ENCODE assay signal across 8 cellular contexts in the genomic region with DNA sequence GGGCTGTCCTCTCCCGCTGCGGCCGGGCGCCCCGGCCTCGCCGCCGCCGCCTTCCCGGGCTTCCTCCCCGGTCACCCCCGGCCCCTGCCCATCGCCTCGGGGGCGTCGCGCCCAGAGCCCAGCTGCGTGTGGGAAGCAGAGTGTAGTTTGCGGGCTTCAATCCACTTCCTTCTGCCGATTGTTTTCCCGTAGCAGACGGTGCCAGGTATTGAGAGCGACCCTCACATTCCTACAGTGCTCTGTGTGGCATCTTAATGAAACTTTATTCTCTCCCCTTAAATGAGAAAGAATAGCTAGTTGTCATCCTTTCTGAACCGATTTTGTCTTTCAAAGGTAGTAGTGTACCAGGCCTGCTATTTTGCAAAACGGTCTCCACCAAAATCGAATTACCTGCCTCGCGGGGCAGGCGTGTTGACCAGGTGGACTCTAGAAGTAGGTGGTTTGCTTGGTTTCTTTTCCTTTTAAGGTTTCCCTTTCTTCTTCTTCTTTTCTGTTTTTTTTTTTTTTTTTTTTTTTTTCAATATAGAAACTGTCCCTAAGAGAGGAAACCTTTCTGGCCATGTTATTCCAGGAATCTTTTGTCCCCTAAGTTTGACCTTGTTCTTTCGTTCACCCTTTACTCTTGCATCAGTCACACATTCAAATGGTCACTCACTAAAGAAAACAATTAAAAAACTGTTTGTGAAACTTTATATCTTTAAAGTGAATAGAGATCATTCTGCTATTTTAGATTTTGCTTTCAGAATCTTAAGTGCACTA. TPM values are rescaled to one million over a fixed set of nuclear protein-coding genes. Genes with fewer than 3 reads are reported as not detected.
DNase-seq lines count a peak whose midpoint lies in the region; ATAC-seq, FAIRE-seq and TF ChIP-seq lines count a peak whose summit lies in the region.

No MANE protein-coding gene starts in this region.

- intact Hi-C loops in CD4-positive, alpha-beta T cell (cut with DNase I, micrococcal nuclease), result loop anchor here (2.0 to 10.0 kb wide), 6 partner anchors 37 to 1348 kb away; a partner anchor contains a TSS
- intact Hi-C loops in pancreas (cut with DNase I), result no loop called here

- peak overlapping the region; percentile 98 for H3K4me3 Mint-ChIP-seq in CD4-positive, alpha-beta T cell
- H3K4me3 Mint-ChIP-seq in T-helper 17 cell, result peak overlapping the region; percentile 98

- TF ChIP-seq CTCF in CD4-positive, alpha-beta T cell (IDR thresholded peaks at IDR 0.05), result no peak
- TF ChIP-seq CTCF in HEK293 (tag by site-specific recombination; IDR thresholded peaks at IDR 0.05), result no peak
- TF ChIP-seq CTCF in fibroblast of mammary gland (conservative IDR thresholded peaks at IDR 0.05; ENCODE audit: control insufficient read depth, insufficient read depth, low read depth, low read length), result no peak
- no peak for TF ChIP-seq CTCF in pancreas (IDR thresholded peaks at IDR 0.05)

- POLR2A ChIA-PET in CD4-positive, alpha-beta T cell (lab: Charles Lee), result interaction anchor here (1.0 to 1.5 kb wide), 9 partner anchors 22 to 1881 kb away, joined by 3 to 7 read pairs (median 4); a partner anchor contains a TSS
- POLR2A ChIA-PET in HEK293 (lab: Yijun Ruan, JAX), result interaction anchor here (0.6 to 0.7 kb wide), 2 partner anchors 43 to 830 kb away, joined by 4 read pairs; no protein-coding TSS in a partner anchor

- H3K4me1 ChIP-seq in HEK293 (ENCODE audit: control insufficient read depth, insufficient read depth, low read length) (peaks cover 19% of the 10 kb centered on the region), pancreas (peaks cover 4 to 21% (median 7%) of the 10 kb centered on the region in 3 donors)

- no peak for DNase-seq in CD4-positive, alpha-beta T cell
- DNase-seq in T-helper 17 cell, result no peak
- no peak for DNase-seq in fibroblast of mammary gland (ENCODE audit: low read depth)
- peak in 2 of 6 donors; percentile 31 to 86 for DNase-seq in pancreas
- no peak for DNase-seq in NCI-H2081 treated with DMSO at 0.1 percent for 48 hours (lab: John Stamatoyannopoulos, UW)

- H3K27me3 ChIP-seq in CD4-positive, alpha-beta T cell (ENCODE audit: control insufficient read depth, insufficient read depth, low read length), result no peaks in the 10 kb centered on the region
- no peaks in the 10 kb centered on the region for H3K27me3 ChIP-seq in pancreas

- H3K36me3 ChIP-seq in HEK293 (ENCODE audit: control insufficient read depth in 2 of 2, insufficient read depth in 1 of 2, low read length in 2 of 2), result no peaks in the 10 kb centered on the region
- no peaks in the 10 kb centered on the region for H3K36me3 ChIP-seq in pancreas

- 0 to 1% methylated on average over 29 to 30 of the region's 30 CpGs for WGBS in pancreas, 2 donors

- peaks cover 4% of the 10 kb centered on the region for H3K36me3 Mint-ChIP-seq in CD4-positive, alpha-beta T cell (ENCODE audit: low read depth)
- H3K36me3 Mint-ChIP-seq in T-helper 17 cell (ENCODE audit: low read depth), result no peaks in the 10 kb centered on the region

- no peaks in the 10 kb centered on the region for H3K9me3 Mint-ChIP-seq in CD4-positive, alpha-beta T cell

- CTCF ChIA-PET in CD4-positive, alpha-beta T cell (lab: Charles Lee), result interaction anchor here (0.5 to 1.1 kb wide), 2 partner anchors 96 to 1348 kb away, joined by 3 to 4 read pairs; a partner anchor contains a TSS
- CTCF ChIA-PET in HEK293 (lab: Yijun Ruan, JAX), result interaction anchor here (0.7 to 1.0 kb wide), 4 partner anchors 85 to 756 kb away, joined by 3 to 8 read pairs (median 3); no protein-coding TSS in a partner anchor

- ATAC-seq in CD4-positive, alpha-beta T cell (ENCODE audit: poor library complexity), result peak; percentile 1
- ATAC-seq in T-helper 17 cell, result no peak
- ATAC-seq in pancreas, result peak in 2 of 4 donors; percentile 10 to 28
- no peak for ATAC-seq in GM21723 (IDR thresholded peaks at IDR 0.05; ENCODE audit: unreplicated experiment)
- no peak for ATAC-seq in GM18505 (IDR thresholded peaks at IDR 0.05; ENCODE audit: unreplicated experiment)

- TF ChIP-seq POLR2A in GM18505 (IDR thresholded peaks at IDR 0.05; ENCODE audit: borderline replicate concordance, extremely low read depth, insufficient read depth, insufficient read length), result no peak

- peaks cover 4% of the 10 kb centered on the region for H3K27me3 Mint-ChIP-seq in CD4-positive, alpha-beta T cell
- no peaks in the 10 kb centered on the region for H3K27me3 Mint-ChIP-seq in T-helper 17 cell

- no peak for FAIRE-seq in pancreas (lab: Jason Lieb, UNC)

- H3K27ac Mint-ChIP-seq in CD4-positive, alpha-beta T cell, result peak overlapping the region; percentile 84
- H3K27ac Mint-ChIP-seq in T-helper 17 cell, result peak overlapping the region; percentile 90

- no peaks in the 10 kb centered on the region for H3K9me3 ChIP-seq in CD4-positive, alpha-beta T cell (ENCODE audit: control insufficient read depth, low read length)
- H3K9me3 ChIP-seq in HEK293 (ENCODE audit: control insufficient read depth, insufficient read depth, low read depth, low read length), result no peaks in the 10 kb centered on the region
- H3K9me3 ChIP-seq in T-helper 17 cell (ENCODE audit: control insufficient read depth, low read length, poor library complexity, severe bottlenecking), result no peaks in the 10 kb centered on the region
- no peaks in the 10 kb centered on the region for H3K9me3 ChIP-seq in pancreas

- peaks cover 47% of the 10 kb centered on the region for H3K4me1 Mint-ChIP-seq in CD4-positive, alpha-beta T cell (ENCODE audit: low read depth)
- H3K4me1 Mint-ChIP-seq in T-helper 17 cell, result peaks cover 26% of the 10 kb centered on the region

- peak overlapping the region; percentile 71 for H3K27ac ChIP-seq in CD4-positive, alpha-beta T cell (ENCODE audit: low read depth, low read length)
- H3K27ac ChIP-seq in HEK293 (ENCODE audit: extremely low read depth, low read depth, low read length) (peak overlapping the region; percentile 98), pancreas (peak overlapping the region; percentile 69 to 97 (median 90))

- H3K4me3 ChIP-seq in HEK293 (ENCODE audit: low read depth, low read length) (peak overlapping the region; percentile 82), fibroblast of mammary gland (ENCODE audit: control insufficient read depth, low read depth, low read length) (peak overlapping the region; percentile 90), pancreas (peak overlapping the region; percentile 58 to 86 (median 68))

TF ChIP-seq in HEK293, 187 proteins besides CTCF, POLR2A, EP300 and RAD21 (continues in another document):
- TF ChIP-seq, protein P1, sequence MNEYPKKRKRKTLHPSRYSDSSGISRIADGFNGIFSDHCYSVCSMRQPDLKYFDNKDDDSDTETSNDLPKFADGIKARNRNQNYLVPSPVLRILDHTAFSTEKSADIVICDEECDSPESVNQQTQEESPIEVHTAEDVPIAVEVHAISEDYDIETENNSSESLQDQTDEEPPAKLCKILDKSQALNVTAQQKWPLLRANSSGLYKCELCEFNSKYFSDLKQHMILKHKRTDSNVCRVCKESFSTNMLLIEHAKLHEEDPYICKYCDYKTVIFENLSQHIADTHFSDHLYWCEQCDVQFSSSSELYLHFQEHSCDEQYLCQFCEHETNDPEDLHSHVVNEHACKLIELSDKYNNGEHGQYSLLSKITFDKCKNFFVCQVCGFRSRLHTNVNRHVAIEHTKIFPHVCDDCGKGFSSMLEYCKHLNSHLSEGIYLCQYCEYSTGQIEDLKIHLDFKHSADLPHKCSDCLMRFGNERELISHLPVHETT (tag by site-specific recombination; IDR thresholded peaks at IDR 0.05), result no peak
- TF ChIP-seq PRDM1 (tag by site-specific recombination; IDR thresholded peaks at IDR 0.05) (peak; percentile 76), ZFHX2 (tag by site-specific recombination; conservative IDR thresholded peaks at IDR 0.05) (0 out of 2 replicates have a peak, but pooled peaks have one; percentile 10), ZSCAN30 (tag by site-specific recombination; IDR thresholded peaks at IDR 0.05) (0 out of 2 replicates have a peak, but pooled peaks have one; percentile 20), ZNF677 (tag by site-specific recombination; IDR thresholded peaks at IDR 0.05) (no peak)
- TF ChIP-seq, protein P2, sequence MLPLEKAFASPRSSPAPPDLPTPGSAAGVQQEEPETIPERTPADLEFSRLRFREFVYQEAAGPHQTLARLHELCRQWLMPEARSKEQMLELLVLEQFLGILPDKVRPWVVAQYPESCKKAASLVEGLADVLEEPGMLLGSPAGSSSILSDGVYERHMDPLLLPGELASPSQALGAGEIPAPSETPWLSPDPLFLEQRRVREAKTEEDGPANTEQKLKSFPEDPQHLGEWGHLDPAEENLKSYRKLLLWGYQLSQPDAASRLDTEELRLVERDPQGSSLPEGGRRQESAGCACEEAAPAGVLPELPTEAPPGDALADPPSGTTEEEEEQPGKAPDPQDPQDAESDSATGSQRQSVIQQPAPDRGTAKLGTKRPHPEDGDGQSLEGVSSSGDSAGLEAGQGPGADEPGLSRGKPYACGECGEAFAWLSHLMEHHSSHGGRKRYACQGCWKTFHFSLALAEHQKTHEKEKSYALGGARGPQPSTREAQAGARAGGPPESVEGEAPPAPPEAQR (tag by site-specific recombination; IDR thresholded peaks at IDR 0.05), result no peak
- TF ChIP-seq, protein P3, sequence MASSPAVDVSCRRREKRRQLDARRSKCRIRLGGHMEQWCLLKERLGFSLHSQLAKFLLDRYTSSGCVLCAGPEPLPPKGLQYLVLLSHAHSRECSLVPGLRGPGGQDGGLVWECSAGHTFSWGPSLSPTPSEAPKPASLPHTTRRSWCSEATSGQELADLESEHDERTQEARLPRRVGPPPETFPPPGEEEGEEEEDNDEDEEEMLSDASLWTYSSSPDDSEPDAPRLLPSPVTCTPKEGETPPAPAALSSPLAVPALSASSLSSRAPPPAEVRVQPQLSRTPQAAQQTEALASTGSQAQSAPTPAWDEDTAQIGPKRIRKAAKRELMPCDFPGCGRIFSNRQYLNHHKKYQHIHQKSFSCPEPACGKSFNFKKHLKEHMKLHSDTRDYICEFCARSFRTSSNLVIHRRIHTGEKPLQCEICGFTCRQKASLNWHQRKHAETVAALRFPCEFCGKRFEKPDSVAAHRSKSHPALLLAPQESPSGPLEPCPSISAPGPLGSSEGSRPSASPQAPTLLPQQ (tag by site-specific recombination; IDR thresholded peaks at IDR 0.05), result peak; percentile 46; the same call in 1 of the 2 replicates
- TF ChIP-seq, protein P4, sequence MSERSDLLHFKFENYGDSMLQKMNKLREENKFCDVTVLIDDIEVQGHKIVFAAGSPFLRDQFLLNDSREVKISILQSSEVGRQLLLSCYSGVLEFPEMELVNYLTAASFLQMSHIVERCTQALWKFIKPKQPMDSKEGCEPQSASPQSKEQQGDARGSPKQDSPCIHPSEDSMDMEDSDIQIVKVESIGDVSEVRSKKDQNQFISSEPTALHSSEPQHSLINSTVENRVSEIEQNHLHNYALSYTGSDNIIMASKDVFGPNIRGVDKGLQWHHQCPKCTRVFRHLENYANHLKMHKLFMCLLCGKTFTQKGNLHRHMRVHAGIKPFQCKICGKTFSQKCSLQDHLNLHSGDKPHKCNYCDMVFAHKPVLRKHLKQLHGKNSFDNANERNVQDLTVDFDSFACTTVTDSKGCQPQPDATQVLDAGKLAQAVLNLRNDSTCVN (tag by site-specific recombination; optimal IDR thresholded peaks at IDR 0.05), result peak; percentile 12

RNA-seq across cellular contexts. Expression of a gene that starts 0.9 kb away (rescaled TPM):
- total RNA-seq in CD4-positive, alpha-beta T cell, result 10 to 100 TPM; 45.0 to 49.2 TPM
- total RNA-seq in T-helper 17 cell (10 to 100 TPM; 52.0 to 66.7 TPM), pancreas (10 to 100 TPM; 14.0 to 24.8 (median 16.2) TPM)
- 1 to 10 TPM; 4.3 to 8.1 TPM for polyA plus RNA-seq in pancreas

Comparison
In these comparisons a context has a peak if more than half of its experiments do, and no peak if none do; other contexts are left out.
1. intact Hi-C loops: an anchor here in CD4-positive, alpha-beta T cell (2.0 to 10.0 kb wide); none called in pancreas.